22 cellular contexts compared by ENCODE assay signal in genomic region chr18:11324510-11324909, GRCh38.
A peak's percentile ranks its signal among the peaks of the same experiment; 100 is the strongest.
DNase-seq lines count a peak whose midpoint lies in the region; ATAC-seq and TF ChIP-seq lines count a peak whose summit lies in the region.
"Had no signal": no experiment of that assay in that cellular context is flagged by ENCODE, and none has a peak within 500 bp of the region (broad histone marks: within the 10 kb centered on the region; RNA-seq: fewer than 3 reads in every experiment).

No MANE protein-coding gene starts in this region.

- peak overlapping the region; percentile 62 for H3K27ac ChIP-seq in psoas muscle
- H3K27ac ChIP-seq in upper lobe of right lung, result no peak overlapping the region
- H3K27ac ChIP-seq: adrenal gland, lower lobe of right lung, stomach, upper lobe of left lung had no signal

- H3K4me1 ChIP-seq in psoas muscle, result peaks cover 24% of the 10 kb centered on the region
- H3K4me1 ChIP-seq in upper lobe of right lung, result no peaks in the 10 kb centered on the region
- H3K4me1 ChIP-seq: lower lobe of right lung, pancreas, stomach, upper lobe of left lung had no signal

- no peaks in the 10 kb centered on the region for H3K36me3 ChIP-seq in psoas muscle (ENCODE audit: insufficient read depth in 1 of 2, low read depth in 1 of 2)
- no peaks in the 10 kb centered on the region for H3K36me3 ChIP-seq in upper lobe of right lung
- H3K36me3 ChIP-seq: adrenal gland, lower lobe of right lung, pancreas, stomach, upper lobe of left lung had no signal

- WGBS in psoas muscle, 3 donors, result 28 to 42% (median 31%) methylated on average over 2 of the region's 2 CpGs

- no peaks in the 10 kb centered on the region for H3K27me3 ChIP-seq in psoas muscle (ENCODE audit: insufficient read depth in 3 of 3, low read length in 2 of 3)
- H3K27me3 ChIP-seq in upper lobe of right lung, result no peaks in the 10 kb centered on the region
- H3K27me3 ChIP-seq: adrenal gland, pancreas, stomach, upper lobe of left lung had no signal

- ATAC-seq in GM19455 (IDR thresholded peaks at IDR 0.05; ENCODE audit: unreplicated experiment) (peak; percentile 13), psoas muscle (peak in 1 of 4 donors; percentile 46), upper lobe of right lung (no peak)
- ATAC-seq: esophagus mucosa, lower lobe of right lung had no signal

- H3K9me3 ChIP-seq in psoas muscle (no peaks in the 10 kb centered on the region), upper lobe of right lung (no peaks in the 10 kb centered on the region)
- H3K9me3 ChIP-seq: adrenal gland, lower lobe of right lung, pancreas, stomach, upper lobe of left lung had no signal

- intact Hi-C loops in psoas muscle (cut with DNase I) (no loop called here), upper lobe of right lung (cut with DNase I) (no loop called here)

- H3K4me3 ChIP-seq in choroid plexus epithelial cell (ENCODE audit: low read depth, low read length), result no peak overlapping the region
- no peak overlapping the region for H3K4me3 ChIP-seq in psoas muscle
- no peak overlapping the region for H3K4me3 ChIP-seq in upper lobe of right lung
- H3K4me3 ChIP-seq: adrenal gland, lower lobe of right lung, pancreas, skin epidermis, stomach, upper lobe of left lung had no signal

- DNase-seq in MV-4-11 (lab: John Stamatoyannopoulos, UW) (peak; percentile 13), choroid plexus epithelial cell (ENCODE audit: low read depth) (peak; percentile 57), psoas muscle (no peak), GOT3 (lab: John Stamatoyannopoulos, UW) (no peak), amniotic stem cell (lab: John Stamatoyannopoulos, UW) (no peak), upper lobe of right lung (no peak), mucosa of gallbladder (ENCODE audit: low spot score) (no peak)
- DNase-seq: activated CD4-positive, alpha-beta T cell treated with anti-CD3 and anti-CD28 coated beads for 4 hours; adrenal gland; AML-193; effector CD4-positive, alpha-beta T cell; lower lobe of right lung; naive B cell; NCI-H1694 treated with DMSO at 0.1 percent for 48 hours; NCI-H524 treated with DMSO at 0.1 percent for 48 hours; pancreas; stimulated activated CD4-positive, alpha-beta T cell treated with anti-CD3 and anti-CD28 coated beads, Interleukin-4, amount 100 ng/mL, for 24 hours; stomach; upper lobe of left lung had no signal

- TF ChIP-seq CTCF in choroid plexus epithelial cell (conservative IDR thresholded peaks at IDR 0.05; ENCODE audit: low read depth, low read length), result no peak
- TF ChIP-seq CTCF in psoas muscle (IDR thresholded peaks at IDR 0.05), result no peak
- no peak for TF ChIP-seq CTCF in upper lobe of right lung (IDR thresholded peaks at IDR 0.05)

Comparison
In these comparisons a context has a peak if more than half of its experiments do, and no peak if none do; other contexts are left out.
1. DNase-seq: peak in MV-4-11 (single experiment) and choroid plexus epithelial cell (single experiment); none in psoas muscle (0 of 2), GOT3 (single experiment), amniotic stem cell (single experiment), upper lobe of right lung (single experiment) and mucosa of gallbladder (single experiment).